Comparison of ENCODE assay signal across 1 cellular context in the genomic region with DNA sequence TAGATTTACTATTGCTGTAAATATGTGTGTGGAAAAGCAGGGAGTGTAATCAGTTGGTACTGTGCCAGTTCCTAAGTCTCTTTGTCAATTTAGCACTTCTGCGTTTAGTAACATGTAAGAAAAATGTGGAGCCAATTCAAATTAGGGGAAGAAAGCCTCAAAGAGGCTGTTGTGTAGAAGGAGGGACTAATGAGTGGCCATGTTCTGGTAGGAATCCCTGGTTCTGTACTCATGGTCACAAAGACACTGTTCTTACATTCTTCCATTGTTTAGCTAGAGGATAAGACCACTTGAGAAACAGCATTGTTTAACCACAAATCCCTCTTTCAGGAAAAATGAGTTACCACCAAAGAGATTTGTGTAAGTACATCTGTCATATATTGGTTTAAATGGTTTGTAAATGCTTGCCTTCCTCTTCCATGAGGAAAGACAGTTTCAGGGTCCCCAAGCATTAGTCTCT.
TF ChIP-seq lines count a peak whose summit lies in the region.

No MANE protein-coding gene starts in this region.

TF ChIP-seq in HEK293, 187 proteins besides CTCF, POLR2A, EP300 and RAD21 (continued from another document):
- TF ChIP-seq, protein P1, sequence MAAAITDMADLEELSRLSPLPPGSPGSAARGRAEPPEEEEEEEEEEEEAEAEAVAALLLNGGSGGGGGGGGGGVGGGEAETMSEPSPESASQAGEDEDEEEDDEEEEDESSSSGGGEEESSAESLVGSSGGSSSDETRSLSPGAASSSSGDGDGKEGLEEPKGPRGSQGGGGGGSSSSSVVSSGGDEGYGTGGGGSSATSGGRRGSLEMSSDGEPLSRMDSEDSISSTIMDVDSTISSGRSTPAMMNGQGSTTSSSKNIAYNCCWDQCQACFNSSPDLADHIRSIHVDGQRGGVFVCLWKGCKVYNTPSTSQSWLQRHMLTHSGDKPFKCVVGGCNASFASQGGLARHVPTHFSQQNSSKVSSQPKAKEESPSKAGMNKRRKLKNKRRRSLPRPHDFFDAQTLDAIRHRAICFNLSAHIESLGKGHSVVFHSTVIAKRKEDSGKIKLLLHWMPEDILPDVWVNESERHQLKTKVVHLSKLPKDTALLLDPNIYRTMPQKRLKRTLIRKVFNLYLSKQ (tag by site-specific recombination; IDR thresholded peaks at IDR 0.05; ENCODE audit: borderline replicate concordance), result no peak
- TF ChIP-seq IKZF3 (tag by site-specific recombination; IDR thresholded peaks at IDR 0.05) (no peak; the same call in 1 of the 2 replicates), ZSCAN16 (tag by site-specific recombination; IDR thresholded peaks at IDR 0.05) (no peak), ZNF133 (tag by site-specific recombination; IDR thresholded peaks at IDR 0.05) (no peak), BCL11B (tag by site-specific recombination; IDR thresholded peaks at IDR 0.05; ENCODE audit: low read depth) (no peak), ZNF155 (tag by site-specific recombination; IDR thresholded peaks at IDR 0.05) (no peak), KLF8 (tag by site-specific recombination; IDR thresholded peaks at IDR 0.05) (no peak), ZFHX2 (tag by site-specific recombination; conservative IDR thresholded peaks at IDR 0.05) (no peak), ZNF37A (tag by site-specific recombination; IDR thresholded peaks at IDR 0.05) (no peak)
- TF ChIP-seq, protein P2, sequence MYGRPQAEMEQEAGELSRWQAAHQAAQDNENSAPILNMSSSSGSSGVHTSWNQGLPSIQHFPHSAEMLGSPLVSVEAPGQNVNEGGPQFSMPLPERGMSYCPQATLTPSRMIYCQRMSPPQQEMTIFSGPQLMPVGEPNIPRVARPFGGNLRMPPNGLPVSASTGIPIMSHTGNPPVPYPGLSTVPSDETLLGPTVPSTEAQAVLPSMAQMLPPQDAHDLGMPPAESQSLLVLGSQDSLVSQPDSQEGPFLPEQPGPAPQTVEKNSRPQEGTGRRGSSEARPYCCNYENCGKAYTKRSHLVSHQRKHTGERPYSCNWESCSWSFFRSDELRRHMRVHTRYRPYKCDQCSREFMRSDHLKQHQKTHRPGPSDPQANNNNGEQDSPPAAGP (tag by site-specific recombination; IDR thresholded peaks at IDR 0.05), result no peak
- TF ChIP-seq, protein P3, sequence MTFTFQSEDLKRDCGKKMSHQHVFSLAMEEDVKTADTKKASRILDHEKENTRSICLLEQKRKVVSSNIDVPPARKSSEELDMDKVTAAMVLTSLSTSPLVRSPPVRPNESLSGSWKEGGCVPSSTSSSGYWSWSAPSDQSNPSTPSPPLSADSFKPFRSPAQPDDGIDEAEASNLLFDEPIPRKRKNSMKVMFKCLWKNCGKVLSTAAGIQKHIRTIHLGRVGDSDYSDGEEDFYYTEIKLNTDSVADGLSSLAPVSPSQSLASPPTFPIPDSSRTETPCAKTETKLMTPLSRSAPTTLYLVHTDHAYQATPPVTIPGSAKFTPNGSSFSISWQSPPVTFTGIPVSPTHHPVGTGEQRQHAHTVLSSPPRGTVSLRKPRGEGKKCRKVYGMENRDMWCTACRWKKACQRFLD (tag by site-specific recombination; IDR thresholded peaks at IDR 0.05), result no peak
